ENCODE assay signal across 29 cellular contexts in genomic region chr2:113832795-113833194, GRCh38.
"Had no signal": no experiment of that assay in that cellular context is flagged by ENCODE, and none has a peak within 500 bp of the region (broad histone marks: within the 10 kb centered on the region; RNA-seq: fewer than 3 reads in every experiment).

No MANE protein-coding gene starts in this region.

- H3K9me3 Mint-ChIP-seq: dendritic cell treated with granulocyte-macrophage colony-stimulating factor and Interleukin-4, amounts not matched to agents 40 ng/mL and 50 ng/mL, for 4 days; effector memory CD8-positive, alpha-beta T cell; endodermal cell had no signal

- H3K27ac ChIP-seq: colonic mucosa, coronary artery, dorsolateral prefrontal cortex, epithelial cell of prostate, esophagus muscularis mucosa, esophagus squamous epithelium, foreskin keratinocyte, gastrocnemius medialis, gastroesophageal sphincter, heart left ventricle, heart right ventricle had no signal

- DNase-seq: colonic mucosa; cortex of kidney; dermis blood vessel endothelial cell; dorsolateral prefrontal cortex; effector CD4-positive, alpha-beta T cell; effector CD8-positive, alpha-beta T cell; effector memory CD4-positive, alpha-beta T cell; effector memory CD8-positive, alpha-beta T cell; erythroblast; esophagus squamous epithelium; foreskin fibroblast; foreskin keratinocyte; foreskin melanocyte; gastrocnemius medialis; glutamatergic neuron; head of caudate nucleus; heart left ventricle; heart right ventricle had no signal

- H3K36me3 ChIP-seq: colonic mucosa, esophagus muscularis mucosa, esophagus squamous epithelium, gastrocnemius medialis, gastroesophageal sphincter, heart left ventricle, heart right ventricle had no signal

- H3K4me3 ChIP-seq: colonic mucosa, coronary artery, dorsolateral prefrontal cortex, esophagus muscularis mucosa, esophagus squamous epithelium, gastrocnemius medialis, gastroesophageal sphincter, heart left ventricle, heart right ventricle had no signal

- FAIRE-seq: colon, endometrium, endothelial cell of umbilical vein, frontal cortex had no signal

- H3K27me3 Mint-ChIP-seq: dendritic cell treated with granulocyte-macrophage colony-stimulating factor and Interleukin-4, amounts not matched to agents 40 ng/mL and 50 ng/mL, for 4 days; effector memory CD8-positive, alpha-beta T cell had no signal

- H3K4me1 ChIP-seq: colonic mucosa, esophagus muscularis mucosa, gastrocnemius medialis, gastroesophageal sphincter, heart left ventricle had no signal

- H3K9me3 ChIP-seq: colonic mucosa, esophagus muscularis mucosa, esophagus squamous epithelium, gastrocnemius medialis, gastroesophageal sphincter, heart left ventricle, heart right ventricle had no signal

- H3K4me3 Mint-ChIP-seq: dendritic cell treated with granulocyte-macrophage colony-stimulating factor and Interleukin-4, amounts not matched to agents 40 ng/mL and 50 ng/mL, for 4 days; effector memory CD8-positive, alpha-beta T cell; endodermal cell had no signal

- H3K27me3 ChIP-seq: colonic mucosa, dorsolateral prefrontal cortex, esophagus muscularis mucosa, esophagus squamous epithelium, foreskin keratinocyte, gastrocnemius medialis, gastroesophageal sphincter, heart left ventricle, heart right ventricle had no signal

- H3K27ac Mint-ChIP-seq: dendritic cell treated with granulocyte-macrophage colony-stimulating factor and Interleukin-4, amounts not matched to agents 40 ng/mL and 50 ng/mL, for 4 days; effector memory CD8-positive, alpha-beta T cell; endodermal cell had no signal

- ATAC-seq: effector memory CD8-positive, alpha-beta T cell; esophagus mucosa; foreskin keratinocyte; gastrocnemius medialis; gastroesophageal sphincter; heart left ventricle; heart right ventricle had no signal
